8 cellular contexts compared by ENCODE assay signal in the genomic region with DNA sequence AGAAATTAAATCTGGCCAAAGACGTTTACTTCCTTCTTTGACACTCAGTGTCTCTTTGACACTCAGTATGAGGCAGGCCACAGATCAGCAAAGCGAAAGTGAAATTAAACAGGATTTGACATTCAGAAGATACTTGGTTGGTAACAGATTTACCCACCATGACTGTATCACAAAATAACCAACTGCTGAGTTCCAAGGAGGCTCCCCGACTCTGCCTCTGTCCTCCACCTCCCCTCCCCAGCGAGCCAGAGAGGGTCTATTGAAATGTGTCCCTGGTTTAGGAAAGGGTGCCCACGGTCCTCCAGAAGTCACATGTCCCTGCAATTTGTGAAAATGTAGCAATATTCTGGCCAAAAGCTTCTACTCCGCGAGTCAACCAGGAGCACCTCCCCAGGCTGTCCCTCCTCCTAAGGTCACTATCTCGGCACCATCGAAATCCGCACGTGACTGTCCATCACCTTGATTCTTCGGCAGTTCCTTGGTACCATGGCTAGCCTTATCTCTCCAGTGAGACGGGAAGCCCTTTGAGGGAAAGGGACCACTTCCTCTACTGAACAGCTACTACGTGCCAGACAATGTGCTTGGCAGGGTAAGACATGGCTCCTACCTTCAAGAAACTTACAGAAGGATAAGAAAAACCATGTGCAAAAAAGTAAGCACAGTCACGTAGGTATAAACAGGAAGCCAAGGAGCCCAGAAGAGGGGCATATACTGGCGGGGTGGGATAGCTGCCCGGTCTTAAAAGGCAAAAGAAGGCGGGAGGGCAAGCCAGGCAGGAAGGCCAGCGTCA. TPM values are rescaled to one million over a fixed set of nuclear protein-coding genes. Genes with fewer than 3 reads are reported as not detected.
DNase-seq lines count a peak whose midpoint lies in the region; ATAC-seq, FAIRE-seq and TF ChIP-seq lines count a peak whose summit lies in the region.

No MANE protein-coding gene starts in this region.

- peak overlapping the region; percentile 85 for H3K4me3 ChIP-seq in MM.1S (ENCODE audit: low read length)
- peak overlapping the region; percentile 72 for H3K4me3 ChIP-seq in fibroblast of villous mesenchyme (ENCODE audit: low read depth, low read length)
- peak overlapping the region; percentile 70 to 85 (median 82) for H3K4me3 ChIP-seq in pancreas

- H3K9me2 ChIP-seq in MM.1S (replicated peaks; ENCODE audit: insufficient read depth, low read length) = no peaks in the 10 kb centered on the region

- WGBS in pancreas, 2 donors = 32 to 42% methylated on average over 19 of the region's 19 CpGs

- intact Hi-C loops in pancreas (cut with DNase I) = no loop called here

- no peaks in the 10 kb centered on the region for H3K9me3 Mint-ChIP-seq in activated T-cell treated with anti-CD3 and anti-CD28 coated beads, Interleukin-2, amount 50 U/mL, for 24 hours

- H3K4me1 Mint-ChIP-seq in activated T-cell treated with anti-CD3 and anti-CD28 coated beads, Interleukin-2, amount 50 U/mL, for 24 hours (ENCODE audit: low read depth) = peaks cover 45% of the 10 kb centered on the region

- peak overlapping the region; percentile 23; the same call in 1 of the 2 replicates for H2AFZ ChIP-seq in MM.1S (ENCODE audit: low read length)

- H3K79me2 ChIP-seq in MM.1S (ENCODE audit: low read length) = peaks cover 69% of the 10 kb centered on the region

- no peak for TF ChIP-seq CTCF in MM.1S (IDR thresholded peaks at IDR 0.05; ENCODE audit: low read length)
- TF ChIP-seq CTCF in fibroblast of villous mesenchyme (IDR thresholded peaks at IDR 0.05; ENCODE audit: insufficient read depth, low read depth, low read length) = no peak
- no peak for TF ChIP-seq CTCF in pancreas (IDR thresholded peaks at IDR 0.05)

- no peaks in the 10 kb centered on the region for H3K27me3 Mint-ChIP-seq in activated T-cell treated with anti-CD3 and anti-CD28 coated beads, Interleukin-2, amount 50 U/mL, for 24 hours

- no peaks in the 10 kb centered on the region for H4K20me1 ChIP-seq in MM.1S (ENCODE audit: insufficient read depth, low read length)

- peaks cover 17% of the 10 kb centered on the region for H3K4me1 ChIP-seq in MM.1S (ENCODE audit: low read length)
- peaks cover 0 to 9% (median 0%) of the 10 kb centered on the region in 3 donors for H3K4me1 ChIP-seq in pancreas

- peak; percentile 30 for ATAC-seq in GM21737 (IDR thresholded peaks at IDR 0.05; ENCODE audit: unreplicated experiment)
- peak in 2 of 4 donors; percentile 12 to 29 for ATAC-seq in pancreas

- H3K27ac ChIP-seq in MM.1S (ENCODE audit: low read length) = peak overlapping the region; percentile 92
- peak overlapping the region; percentile 79 to 99 (median 90) for H3K27ac ChIP-seq in pancreas

- H3K36me3 ChIP-seq in MM.1S (replicated peaks; ENCODE audit: insufficient read depth, low read length) (no peaks in the 10 kb centered on the region), pancreas (no peaks in the 10 kb centered on the region)

- H3K36me3 Mint-ChIP-seq in activated T-cell treated with anti-CD3 and anti-CD28 coated beads, Interleukin-2, amount 50 U/mL, for 24 hours (ENCODE audit: low read depth) = peaks cover 51% of the 10 kb centered on the region

- DNase-seq in G401 (ENCODE audit: low spot score) (peak; percentile 44), MM.1S (peak; percentile 77), fibroblast of villous mesenchyme (ENCODE audit: low read depth) (peak; percentile 43), pancreas (peak in 1 of 6 donors; percentile 21), HCEC 1CT (no peak), COLO829 (ENCODE audit: low spot score) (no peak)
- DNase-seq in activated T-cell treated with anti-CD3 and anti-CD28 coated beads, Interleukin-2, amount 50 U/mL, for 24 hours = peak; percentile 68

- H3K4me2 ChIP-seq in MM.1S (ENCODE audit: low read depth, low read length) = peak overlapping the region; percentile 79

- H3K9me3 ChIP-seq in MM.1S (replicated peaks; ENCODE audit: insufficient read depth, low read length) (no peaks in the 10 kb centered on the region), pancreas (no peaks in the 10 kb centered on the region)

- peak overlapping the region; percentile 95 for H3K27ac Mint-ChIP-seq in activated T-cell treated with anti-CD3 and anti-CD28 coated beads, Interleukin-2, amount 50 U/mL, for 24 hours

- H3K27me3 ChIP-seq in MM.1S (replicated peaks; ENCODE audit: insufficient read depth, low read length) (no peaks in the 10 kb centered on the region), pancreas (no peaks in the 10 kb centered on the region)

- peak overlapping the region; percentile 86 for H3K4me3 Mint-ChIP-seq in activated T-cell treated with anti-CD3 and anti-CD28 coated beads, Interleukin-2, amount 50 U/mL, for 24 hours

- peaks cover 22% of the 10 kb centered on the region for H3F3A ChIP-seq in MM.1S (ENCODE audit: insufficient read depth, low read length)

- in situ Hi-C loops in G401 (cut with HindIII; ENCODE audit: low sequenced_read_pairs) = no loop called here

- H3K9ac ChIP-seq in MM.1S (ENCODE audit: low read length) = peak overlapping the region; percentile 87

- FAIRE-seq in pancreas (lab: Jason Lieb, UNC) = no peak

RNA-seq across cellular contexts. Expression of a gene that starts 1.5 kb away (rescaled TPM):
- 0.47 and 0.80 TPM in 2 replicates for total RNA-seq in G401 (2014; rRNA removed; shearing (Covaris generic))
- total RNA-seq in fibroblast of villous mesenchyme (1.3 and 1.7 TPM in 2 replicates), pancreas (10 to 100 TPM in 3 of 6 donors, 1 to 10 TPM in 3; 5.3 to 18.0 (median 9.4) TPM)
- 10 to 100 TPM; 18.4 to 22.4 TPM for polyA plus RNA-seq in pancreas

Comparison
In these comparisons a context has a peak if more than half of its experiments do, and no peak if none do; other contexts are left out.
1. DNase-seq: peak in G401 (single experiment), MM.1S (single experiment), activated T-cell treated with anti-CD3 and anti-CD28 coated beads, Interleukin-2, amount 50 U/mL, for 24 hours (single experiment) and fibroblast of villous mesenchyme (single experiment); none in HCEC 1CT (single experiment) and COLO829 (single experiment).
2. Peak in every context shown above with its lines, with median percentiles within 50 percentile points of each other: H3K4me3 ChIP-seq.